In genomic region chr17:13051876-13052275, GRCh38 we compare ENCODE assay signal across 22 cellular contexts. TPM values are rescaled to one million over a fixed set of nuclear protein-coding genes. Genes with fewer than 3 reads are reported as not detected.
DNase-seq lines count a peak whose midpoint lies in the region; ATAC-seq and TF ChIP-seq lines count a peak whose summit lies in the region.
"Had no signal": no experiment of that assay in that cellular context is flagged by ENCODE, and none has a peak within 500 bp of the region (broad histone marks: within the 10 kb centered on the region; RNA-seq: fewer than 3 reads in every experiment).

No MANE protein-coding gene starts in this region.

- ATAC-seq in CD8-positive, alpha-beta T cell, result no peak

- intact Hi-C loops in CD8-positive, alpha-beta T cell (cut with DNase I, micrococcal nuclease), result no loop called here

- no peak overlapping the region for H3K4me3 Mint-ChIP-seq in CD8-positive, alpha-beta T cell
- H3K4me3 Mint-ChIP-seq: B cell; CD4-positive, alpha-beta T cell; CD8-positive, alpha-beta memory T cell had no signal

- in situ Hi-C loops in G401 (cut with HindIII; ENCODE audit: low sequenced_read_pairs), result no loop called here

- H3K27ac ChIP-seq in CD8-positive, alpha-beta T cell (ENCODE audit: low read depth, low read length), result no peak overlapping the region
- H3K27ac ChIP-seq: BLaER1 treated with 17β-estradiol and CSF1 and Interleukin-3, amounts not matched to agents 10 nM and 100 nM; C4-2B had no signal

- H3K27ac Mint-ChIP-seq in CD8-positive, alpha-beta T cell, result no peak overlapping the region
- H3K27ac Mint-ChIP-seq: B cell; CD4-positive, alpha-beta T cell; CD8-positive, alpha-beta memory T cell had no signal

- no peaks in the 10 kb centered on the region for H3K9me3 Mint-ChIP-seq in CD8-positive, alpha-beta T cell
- H3K9me3 Mint-ChIP-seq: CD4-positive, alpha-beta T cell; CD8-positive, alpha-beta memory T cell had no signal

- no peak for TF ChIP-seq CTCF in CD8-positive, alpha-beta T cell (IDR thresholded peaks at IDR 0.05)

- no peaks in the 10 kb centered on the region for H3K4me1 Mint-ChIP-seq in CD8-positive, alpha-beta T cell (ENCODE audit: low read depth)
- H3K4me1 Mint-ChIP-seq: B cell; CD8-positive, alpha-beta memory T cell had no signal

- CTCF ChIA-PET in CD8-positive, alpha-beta T cell (lab: Charles Lee), result interaction anchor here (1.3 kb wide), 1 partner anchor 28 kb away, joined by 3 read pairs; no protein-coding TSS in a partner anchor

- H3K27me3 ChIP-seq in CD8-positive, alpha-beta T cell (ENCODE audit: insufficient read depth, low read length), result no peaks in the 10 kb centered on the region
- H3K27me3 ChIP-seq: BLaER1 treated with 17β-estradiol and CSF1 and Interleukin-3, amounts not matched to agents 10 nM and 100 nM had no signal

- H3K4me1 ChIP-seq in CD8-positive, alpha-beta T cell (ENCODE audit: insufficient read depth, low read length), result no peaks in the 10 kb centered on the region

- H3K9me3 ChIP-seq in CD8-positive, alpha-beta T cell (ENCODE audit: low read length), result no peaks in the 10 kb centered on the region

- H3K36me3 Mint-ChIP-seq in CD8-positive, alpha-beta T cell, result no peaks in the 10 kb centered on the region

- POLR2A ChIA-PET in CD8-positive, alpha-beta T cell (lab: Charles Lee), result no interaction called here

- DNase-seq in Ammon's horn (ENCODE audit: low spot score) (peak; percentile 21), G401 (ENCODE audit: low spot score) (peak; percentile 94), cerebellar nuclear complex (lab: John Stamatoyannopoulos, UW) (peak; percentile 45 to 82), midbrain (lab: John Stamatoyannopoulos, UW) (peak; percentile 0), NCI-H526 (lab: John Stamatoyannopoulos, UW) (no peak)
- no peak for DNase-seq in stimulated activated CD4-positive, alpha-beta T cell treated with anti-CD3 and anti-CD28 coated beads, Interleukin-15, amount 100 ng/mL, for 24 hours
- DNase-seq in CD8-positive, alpha-beta T cell, result no peak
- DNase-seq: 8988T; ACHN; CD4-positive, alpha-beta T cell; CD8-positive, alpha-beta memory T cell; COR-L47; DMS 273 treated with DMSO at 0.1 percent for 48 hours; DMS153; DMS53; DMS79; DND-41; EL; GF-D8 had no signal

- peaks cover 29% of the 10 kb centered on the region for H3K27me3 Mint-ChIP-seq in CD8-positive, alpha-beta T cell (ENCODE audit: low read depth)

- no peak overlapping the region for H3K4me3 ChIP-seq in CD8-positive, alpha-beta T cell (ENCODE audit: low read depth, low read length)
- H3K4me3 ChIP-seq: BLaER1 treated with 17β-estradiol and CSF1 and Interleukin-3, amounts not matched to agents 10 nM and 100 nM had no signal

- no peaks in the 10 kb centered on the region for H3K36me3 ChIP-seq in CD8-positive, alpha-beta T cell (ENCODE audit: insufficient read depth, low read length)
- H3K36me3 ChIP-seq: BLaER1 treated with 17β-estradiol and CSF1 and Interleukin-3, amounts not matched to agents 10 nM and 100 nM had no signal

RNA-seq across cellular contexts. Expression of gene ELAC2, which starts 34.0 kb away (rescaled TPM):
- 114 and 119 TPM in 2 replicates for total RNA-seq in G401 (2014; rRNA removed; shearing (Covaris generic))
- 10 to 100 TPM; 66.7 to 74.0 TPM for total RNA-seq in CD8-positive, alpha-beta T cell

Comparison
In these comparisons a context has a peak if more than half of its experiments do, and no peak if none do; other contexts are left out.
1. DNase-seq: peak in Ammon's horn (single experiment), G401 (single experiment), cerebellar nuclear complex (2 of 2) and midbrain (single experiment); none in stimulated activated CD4-positive, alpha-beta T cell treated with anti-CD3 and anti-CD28 coated beads, Interleukin-15, amount 100 ng/mL, for 24 hours (single experiment), NCI-H526 (0 of 2) and CD8-positive, alpha-beta T cell (0 of 7).